8 cellular contexts compared by ENCODE assay signal in the genomic region with DNA sequence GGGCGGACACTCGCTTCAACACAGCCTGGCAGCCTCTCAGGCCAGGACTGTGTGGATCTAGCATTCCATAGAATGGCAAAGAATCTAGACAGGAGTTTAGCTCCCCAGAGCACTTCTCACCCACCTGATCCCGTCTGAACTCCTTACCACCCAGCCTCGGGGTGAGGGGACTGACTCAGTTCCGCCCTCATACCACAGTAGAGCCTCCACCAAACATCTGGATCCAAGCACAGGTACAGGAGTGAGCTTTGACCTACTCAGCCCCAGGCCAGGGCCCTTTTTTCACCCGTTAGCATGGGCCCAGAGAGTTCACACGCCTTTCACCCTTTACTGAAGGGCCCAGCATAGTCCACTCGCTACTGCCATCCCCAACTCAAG. TPM values are rescaled to one million over a fixed set of nuclear protein-coding genes. Genes with fewer than 3 reads are reported as not detected.
DNase-seq lines count a peak whose midpoint lies in the region; ATAC-seq and TF ChIP-seq lines count a peak whose summit lies in the region.

No MANE protein-coding gene starts in this region.

- H3K27me3 Mint-ChIP-seq in CD14-positive monocyte (ENCODE audit: low read depth in 3 of 3) (peaks cover 2 to 4% (median 2%) of the 10 kb centered on the region in 3 donors), nephron (ENCODE audit: low read depth) (no peaks in the 10 kb centered on the region)

- H3K27me3 ChIP-seq in MG63 = no peaks in the 10 kb centered on the region
- H3K27me3 ChIP-seq in effector memory CD4-positive, alpha-beta T cell (replicated peaks; ENCODE audit: control insufficient read depth, insufficient read depth, low read length, poor library complexity, severe bottlenecking) = no peaks in the 10 kb centered on the region

- H3K27ac ChIP-seq in effector memory CD4-positive, alpha-beta T cell (ENCODE audit: insufficient read depth, low read length, poor library complexity, severe bottlenecking) = peak overlapping the region; percentile 82

- H3K36me3 ChIP-seq in MG63 = no peaks in the 10 kb centered on the region; the same call in none of the 2 replicates
- no peaks in the 10 kb centered on the region for H3K36me3 ChIP-seq in effector memory CD4-positive, alpha-beta T cell (ENCODE audit: control insufficient read depth, insufficient read depth, low read length)

- H3K4me3 Mint-ChIP-seq in CD14-positive monocyte (peak overlapping the region; percentile 91 to 93), nephron (peak overlapping the region; percentile 89 to 91 (median 91))

- no peaks in the 10 kb centered on the region for H3K9me3 ChIP-seq in MG63
- no peaks in the 10 kb centered on the region for H3K9me3 ChIP-seq in effector memory CD4-positive, alpha-beta T cell (ENCODE audit: control insufficient read depth, low read length)

- TF ChIP-seq CTCF in CD14-positive monocyte (IDR thresholded peaks at IDR 0.05) (no peak), nephron (IDR thresholded peaks at IDR 0.05; ENCODE audit: unreplicated experiment in 3 of 3) (no peak)

- peaks cover 22% of the 10 kb centered on the region for H3K4me1 ChIP-seq in effector memory CD4-positive, alpha-beta T cell (ENCODE audit: control insufficient read depth, insufficient read depth, low read length, poor library complexity, severe bottlenecking)

- intact Hi-C loops in CD14-positive monocyte (cut with micrococcal nuclease) (loop anchor here in 1 of 2 donors (5.0 to 10.0 kb wide), 2 partner anchors 348 to 574 kb away; a partner anchor contains a TSS), head of caudate nucleus (cut with DNase I) (no loop called here)

- no peak for DNase-seq in CD14-positive monocyte (ENCODE audit: low spot score)
- no peak for DNase-seq in MG63
- DNase-seq in effector memory CD4-positive, alpha-beta T cell = no peak
- DNase-seq in head of caudate nucleus = no peak
- no peak for DNase-seq in pons (ENCODE audit: low spot score)

- H3K36me3 Mint-ChIP-seq in CD14-positive monocyte (peaks cover 29 to 32% of the 10 kb centered on the region in 2 donors), nephron (ENCODE audit: low read depth) (peaks cover 12% of the 10 kb centered on the region)

- H3K4me1 Mint-ChIP-seq in CD14-positive monocyte (peaks cover 55% of the 10 kb centered on the region), nephron (peaks cover 62% of the 10 kb centered on the region)

- H3K9me3 Mint-ChIP-seq in CD14-positive monocyte (no peaks in the 10 kb centered on the region), nephron (no peaks in the 10 kb centered on the region)

- H3K4me3 ChIP-seq in MG63 = peak overlapping the region; percentile 92
- peak overlapping the region; percentile 90 for H3K4me3 ChIP-seq in effector memory CD4-positive, alpha-beta T cell (ENCODE audit: insufficient read depth, low read depth, low read length, poor library complexity, severe bottlenecking)

- ATAC-seq in HG03175 (IDR thresholded peaks at IDR 0.05; ENCODE audit: unreplicated experiment) (no peak), HG02970 (IDR thresholded peaks at IDR 0.05; ENCODE audit: low FRiP score, unreplicated experiment) (no peak)

- H3K27ac Mint-ChIP-seq in CD14-positive monocyte = peak overlapping the region; percentile 71 to 96 (median 92)
- H3K27ac Mint-ChIP-seq in nephron = peak overlapping the region; percentile 60 to 91 (median 75)

RNA-seq across cellular contexts. Expression of a gene that starts 0.7 kb away (rescaled TPM):
- polyA plus RNA-seq in CD14-positive monocyte = 100 to 1,000 TPM; 103 to 138 TPM
- 41.6 and 62.5 TPM in 2 replicates for total RNA-seq in MG63 (2014; rRNA removed; shearing (Covaris generic); ENCODE audit: low replicate concordance)
